1 cellular context compared by ENCODE assay signal in the genomic region with DNA sequence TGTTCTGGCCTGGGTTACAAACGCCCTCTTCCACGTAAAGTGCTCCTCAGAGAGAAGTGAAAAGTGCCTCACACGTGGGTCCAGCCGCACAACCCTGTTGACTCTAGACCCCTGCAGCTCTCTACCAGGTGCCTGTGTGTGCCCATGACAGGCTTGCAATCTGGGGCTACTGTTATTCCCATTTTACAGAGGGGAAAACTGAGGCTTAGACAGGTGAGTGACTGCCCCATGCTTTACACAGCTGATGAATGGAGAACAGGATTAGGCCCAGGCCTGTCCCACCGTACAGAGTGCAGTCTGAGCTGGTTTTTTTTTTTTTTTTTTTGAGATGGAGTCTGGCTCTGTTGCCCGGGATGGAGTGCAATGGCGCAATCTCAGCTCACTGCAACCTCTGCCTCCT.
TF ChIP-seq lines count a peak whose summit lies in the region.

No MANE protein-coding gene starts in this region.

TF ChIP-seq in HepG2, 621 proteins besides CTCF, POLR2A, EP300 and RAD21:
- TF ChIP-seq ZMYM3 (CRISPR knock-in tag; IDR thresholded peaks at IDR 0.05) (0 out of 2 replicates have a peak, but pooled peaks have one; percentile 36), ZNF256 (CRISPR knock-in tag; conservative IDR thresholded peaks at IDR 0.05) (no peak), ZNF616 (CRISPR knock-in tag; IDR thresholded peaks at IDR 0.05; ENCODE audit: low read depth) (no peak), PTBP1 (IDR thresholded peaks at IDR 0.05; ENCODE audit: low read depth, low read length, poor library complexity, severe bottlenecking) (no peak), HOXA3 (CRISPR knock-in tag; IDR thresholded peaks at IDR 0.05) (no peak), ZNF589 (CRISPR knock-in tag; conservative IDR thresholded peaks at IDR 0.05) (no peak), ZNF629 (CRISPR knock-in tag; conservative IDR thresholded peaks at IDR 0.05) (peak; percentile 88)
- TF ChIP-seq, protein P1, sequence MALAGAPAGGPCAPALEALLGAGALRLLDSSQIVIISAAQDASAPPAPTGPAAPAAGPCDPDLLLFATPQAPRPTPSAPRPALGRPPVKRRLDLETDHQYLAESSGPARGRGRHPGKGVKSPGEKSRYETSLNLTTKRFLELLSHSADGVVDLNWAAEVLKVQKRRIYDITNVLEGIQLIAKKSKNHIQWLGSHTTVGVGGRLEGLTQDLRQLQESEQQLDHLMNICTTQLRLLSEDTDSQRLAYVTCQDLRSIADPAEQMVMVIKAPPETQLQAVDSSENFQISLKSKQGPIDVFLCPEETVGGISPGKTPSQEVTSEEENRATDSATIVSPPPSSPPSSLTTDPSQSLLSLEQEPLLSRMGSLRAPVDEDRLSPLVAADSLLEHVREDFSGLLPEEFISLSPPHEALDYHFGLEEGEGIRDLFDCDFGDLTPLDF (CRISPR knock-in tag; IDR thresholded peaks at IDR 0.05) = no peak
TF ChIP-seq in HepG2: peak in this region for 2.
